Comparison of ENCODE assay signal across 1 cellular context in genomic region chr5:179907570-179908324, GRCh38.
TF ChIP-seq lines count a peak whose summit lies in the region.

TSS of gene TBC1D9B (minus strand) at chr5:179907897. CDS start at chr5:179907821, 76 bp downstream.

TF ChIP-seq in GM12878, 131 proteins besides CTCF, POLR2A, EP300 and RAD21 (continued from another document):
- TF ChIP-seq ZNF687 (IDR thresholded peaks at IDR 0.05) (peak; percentile 62; the same call in 1 of the 2 replicates), MLLT1 (IDR thresholded peaks at IDR 0.05) (peak; percentile 80), NR2C1 (IDR thresholded peaks at IDR 0.05) (no peak), IKZF1 (conservative IDR thresholded peaks at IDR 0.05) (peak; percentile 55), EGR1 (IDR thresholded peaks at IDR 0.05; ENCODE audit: borderline replicate concordance in 1 of 2, low read depth in 2 of 2, low read length in 2 of 2) (peak; percentile 25 to 90), BACH1 (IDR thresholded peaks at IDR 0.05; ENCODE audit: borderline replicate concordance) (peak; percentile 64; the same call in 1 of the 2 replicates), IKZF2 (IDR thresholded peaks at IDR 0.05) (no peak), CBX3 (IDR thresholded peaks at IDR 0.05; ENCODE audit: borderline replicate concordance, low read depth) (no peak), RB1 (IDR thresholded peaks at IDR 0.05; ENCODE audit: borderline replicate concordance) (no peak), SMARCA5 (IDR thresholded peaks at IDR 0.05) (peak; percentile 81; the same call in 1 of the 2 replicates), SMC3 (IDR thresholded peaks at IDR 0.05; ENCODE audit: borderline replicate concordance, low read length) (peak; percentile 18; the same call in 1 of the 2 replicates), POU2F2 (IDR thresholded peaks at IDR 0.05; ENCODE audit: borderline replicate concordance, low read depth, low read length) (0 out of 3 replicates have a peak, but pooled peaks have one; percentile 20), TCF12 (IDR thresholded peaks at IDR 0.05; ENCODE audit: low read depth, low read length) (0 out of 2 replicates have a peak, but pooled peaks have one; percentile 24), ELK1 (IDR thresholded peaks at IDR 0.05; ENCODE audit: low read depth, low read length) (0 out of 2 replicates have a peak, but pooled peaks have one; percentile 50), YY1 (IDR thresholded peaks at IDR 0.05; ENCODE audit: low read depth, low read length) (0 out of 2 replicates have a peak, but pooled peaks have one; percentile 13)
